9 cellular contexts compared by ENCODE assay signal in the genomic region with DNA sequence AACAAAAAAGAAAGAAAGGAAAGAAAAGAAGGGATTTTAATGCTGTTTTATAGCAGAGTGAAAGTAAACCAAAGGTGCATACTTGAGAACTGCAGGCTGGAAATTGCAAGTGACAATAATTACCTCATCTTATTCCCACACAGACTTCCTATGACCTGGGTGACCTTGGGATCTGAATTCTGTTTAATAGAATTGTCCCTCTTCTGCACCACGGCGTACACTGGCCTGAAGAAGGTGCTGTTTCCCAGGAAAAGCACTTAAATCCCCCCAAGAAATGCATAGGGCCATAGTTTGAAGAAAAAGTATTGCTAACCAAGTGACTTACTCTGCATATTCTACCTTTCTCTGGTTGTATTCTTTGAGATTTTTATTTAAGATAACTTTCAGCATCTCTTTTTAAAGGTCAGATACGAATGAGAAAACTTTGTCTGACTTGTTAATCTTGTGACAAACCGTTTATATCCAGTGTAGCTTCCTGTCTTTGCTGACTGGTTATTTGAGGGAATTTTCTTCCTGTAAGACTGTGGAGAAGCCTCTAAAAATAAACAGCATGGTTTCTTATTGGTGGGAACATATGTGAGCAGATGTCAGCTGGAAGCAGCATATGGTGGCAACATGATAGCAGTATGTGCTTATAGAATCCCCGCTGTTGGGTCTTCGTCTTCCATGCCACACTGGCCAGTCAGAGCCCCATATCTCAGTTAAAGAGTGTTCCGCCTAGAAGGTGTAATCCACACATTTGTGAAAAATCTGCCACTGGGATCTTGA. TPM values are rescaled to one million over a fixed set of nuclear protein-coding genes. Genes with fewer than 3 reads are reported as not detected.
DNase-seq lines count a peak whose midpoint lies in the region; ATAC-seq and TF ChIP-seq lines count a peak whose summit lies in the region.
"Had no signal": no experiment of that assay in that cellular context is flagged by ENCODE, and none has a peak within 500 bp of the region (broad histone marks: within the 10 kb centered on the region; RNA-seq: fewer than 3 reads in every experiment).

No MANE protein-coding gene starts in this region.

- no peaks in the 10 kb centered on the region for H3K9me3 ChIP-seq in HCT116 (ENCODE audit: control insufficient read depth in 1 of 2, insufficient read depth in 1 of 2, low read depth in 1 of 2, low read length in 2 of 2)
- H3K9me3 ChIP-seq in RWPE2 (ENCODE audit: severe bottlenecking): no peaks in the 10 kb centered on the region

- peak; percentile 75 for ATAC-seq in HCT116
- no peak for ATAC-seq in RWPE2 (ENCODE audit: low read depth)
- no peak for ATAC-seq in activated CD4-positive, CD25-positive, alpha-beta regulatory T cell treated with anti-CD3 and anti-CD28 coated beads, Interleukin-2, amount 50 U/mL, for 24 hours

- H3K79me2 ChIP-seq in HCT116 (ENCODE audit: insufficient read depth, low read length): no peaks in the 10 kb centered on the region

- no peaks in the 10 kb centered on the region for H4K20me1 ChIP-seq in HCT116 (ENCODE audit: insufficient read depth)

- no peak for TF ChIP-seq POLR2A in HCT116 (IDR thresholded peaks at IDR 0.05; ENCODE audit: borderline replicate concordance, extremely low read depth, insufficient read depth, insufficient read length)

- H3K36me3 ChIP-seq in HCT116 (ENCODE audit: control insufficient read depth in 1 of 2, insufficient read depth in 2 of 2, low read length in 2 of 2) (no peaks in the 10 kb centered on the region), RWPE2 (ENCODE audit: low read depth) (no peaks in the 10 kb centered on the region)

- no peak overlapping the region for H3K4me3 Mint-ChIP-seq in activated CD4-positive, alpha-beta memory T cell treated with anti-CD3 and anti-CD28 coated beads for 36 hours
- H3K4me3 Mint-ChIP-seq in activated naive CD4-positive, alpha-beta T cell treated with anti-CD3 and anti-CD28 coated beads for 36 hours: no peak overlapping the region

- H3K4me1 ChIP-seq in HCT116 (ENCODE audit: control insufficient read depth in 1 of 2, insufficient read depth in 2 of 2, low read length in 2 of 2): no peaks in the 10 kb centered on the region; a peak in 1 of 4 replicates
- no peaks in the 10 kb centered on the region for H3K4me1 ChIP-seq in RWPE2 (ENCODE audit: insufficient read depth, poor library complexity, severe bottlenecking)

- no peaks in the 10 kb centered on the region for H3K9me3 Mint-ChIP-seq in activated CD4-positive, alpha-beta memory T cell treated with anti-CD3 and anti-CD28 coated beads for 36 hours
- no peaks in the 10 kb centered on the region for H3K9me3 Mint-ChIP-seq in activated naive CD4-positive, alpha-beta T cell treated with anti-CD3 and anti-CD28 coated beads for 36 hours

- H3K27me3 ChIP-seq in HCT116 (ENCODE audit: insufficient read depth, low read length) (no peaks in the 10 kb centered on the region), RWPE2 (ENCODE audit: insufficient read depth, poor library complexity, severe bottlenecking) (no peaks in the 10 kb centered on the region)

- H3K27ac ChIP-seq in HCT116 (ENCODE audit: low read depth, low read length) (no peak overlapping the region), RWPE2 (ENCODE audit: poor library complexity, severe bottlenecking) (no peak overlapping the region)

- no peaks in the 10 kb centered on the region for H3K36me3 Mint-ChIP-seq in activated CD4-positive, alpha-beta memory T cell treated with anti-CD3 and anti-CD28 coated beads for 36 hours
- H3K36me3 Mint-ChIP-seq in activated naive CD4-positive, alpha-beta T cell treated with anti-CD3 and anti-CD28 coated beads for 36 hours (ENCODE audit: low read depth): no peaks in the 10 kb centered on the region

- no TSS peak for BruUV-seq in HCT116 (replicated peaks; lab: Mats Ljungman, UMichigan)

- no peak overlapping the region for H3K4me2 ChIP-seq in HCT116 (ENCODE audit: low read length)

- H3K4me3 ChIP-seq in HCT116 (replicated peaks in 1 of 2; ENCODE audit: low read depth in 1 of 2, low read length in 2 of 2) (no peak overlapping the region), RWPE2 (ENCODE audit: severe bottlenecking) (no peak overlapping the region)

- RAD21 ChIA-PET in HCT116 (lab: Charles Lee; ENCODE audit: low non-redundant PET in 1 of 2, low total read pairs in 2 of 2, uncharacterized antibody in 2 of 2, unreplicated experiment in 2 of 2): no interaction called here

- CTCF ChIA-PET in HCT116 (lab: Charles Lee): interaction anchor here (1.5 kb wide), 1 partner anchor 705 kb away, joined by 5 read pairs; no protein-coding TSS in a partner anchor
- CTCF ChIA-PET in activated CD4-positive, alpha-beta memory T cell treated with anti-CD3 and anti-CD28 coated beads for 36 hours (lab: Charles Lee): no interaction called here
- CTCF ChIA-PET in activated naive CD4-positive, alpha-beta T cell treated with anti-CD3 and anti-CD28 coated beads for 36 hours (lab: Charles Lee): no interaction called here

- no peaks in the 10 kb centered on the region for H3K4me1 Mint-ChIP-seq in activated CD4-positive, alpha-beta memory T cell treated with anti-CD3 and anti-CD28 coated beads for 36 hours (ENCODE audit: low read depth)
- H3K4me1 Mint-ChIP-seq in activated naive CD4-positive, alpha-beta T cell treated with anti-CD3 and anti-CD28 coated beads for 36 hours (ENCODE audit: low read depth): no peaks in the 10 kb centered on the region

- POLR2A ChIA-PET in HCT116 (lab: Charles Lee): no interaction called here
- POLR2A ChIA-PET in activated CD4-positive, alpha-beta memory T cell treated with anti-CD3 and anti-CD28 coated beads for 36 hours (lab: Charles Lee): no interaction called here

- intact Hi-C loops in HCT116 (cut with micrococcal nuclease): loop anchor here (1.0 to 10.0 kb wide), 4 partner anchors 159 to 706 kb away; no protein-coding TSS in a partner anchor
- intact Hi-C loops in activated CD4-positive, alpha-beta memory T cell treated with anti-CD3 and anti-CD28 coated beads for 36 hours (cut with micrococcal nuclease): loop anchor here (1.0 kb wide), 1 partner anchor 16 kb away; no protein-coding TSS in a partner anchor
- intact Hi-C loops in activated naive CD4-positive, alpha-beta T cell treated with anti-CD3 and anti-CD28 coated beads for 36 hours (cut with micrococcal nuclease): no loop called here

- no peak overlapping the region for H3K27ac Mint-ChIP-seq in activated CD4-positive, alpha-beta memory T cell treated with anti-CD3 and anti-CD28 coated beads for 36 hours
- H3K27ac Mint-ChIP-seq in activated naive CD4-positive, alpha-beta T cell treated with anti-CD3 and anti-CD28 coated beads for 36 hours: no peak overlapping the region

- no peaks in the 10 kb centered on the region for H3K9me2 ChIP-seq in HCT116 (ENCODE audit: insufficient read depth)

- peak; percentile 82 for TF ChIP-seq RAD21 in HCT116 (IDR thresholded peaks at IDR 0.05; ENCODE audit: low read depth)

- TF ChIP-seq CTCF in AG09319 (IDR thresholded peaks at IDR 0.05; ENCODE audit: low read depth, low read length) (peak; percentile 63), HCT116 (IDR thresholded peaks at IDR 0.05 in 2 of 3, conservative IDR thresholded peaks at IDR 0.05 in 1 of 3; ENCODE audit: borderline replicate concordance in 1 of 3, insufficient read depth in 1 of 3, low read depth in 2 of 3, low read length in 2 of 3) (peak; percentile 47 to 72 (median 53); a peak in 5 of 6 replicates), RWPE2 (IDR thresholded peaks at IDR 0.05; ENCODE audit: poor library complexity, severe bottlenecking) (peak; percentile 40)

- H3K27me3 Mint-ChIP-seq in activated CD4-positive, alpha-beta memory T cell treated with anti-CD3 and anti-CD28 coated beads for 36 hours: peaks cover 13% of the 10 kb centered on the region
- peaks cover 20% of the 10 kb centered on the region for H3K27me3 Mint-ChIP-seq in activated naive CD4-positive, alpha-beta T cell treated with anti-CD3 and anti-CD28 coated beads for 36 hours (ENCODE audit: low read depth)

- no peak overlapping the region for H3K9ac ChIP-seq in HCT116 (ENCODE audit: low read length)

- no peak overlapping the region for H2AFZ ChIP-seq in HCT116 (ENCODE audit: low read depth, low read length, poor library complexity, severe bottlenecking)

- DNase-seq in AG09319 (ENCODE audit: extremely low read depth, low read depth): no peak
- peak; percentile 31 for DNase-seq in HCT116 (ENCODE audit: low read depth, low spot score)
- no peak for DNase-seq in RWPE2 (ENCODE audit: low spot score)
- peak; percentile 41 for DNase-seq in iPS-NIHi7 (ENCODE audit: extremely low spot score)
- no peak for DNase-seq in activated CD4-positive, alpha-beta memory T cell treated with anti-CD3 and anti-CD28 coated beads for 36 hours
- no peak for DNase-seq in activated naive CD4-positive, alpha-beta T cell treated with anti-CD3 and anti-CD28 coated beads for 36 hours
- DNase-seq in T-helper 1 cell: no peak
- DNase-seq: cortex of kidney had no signal

TF ChIP-seq in HCT116, 20 proteins besides CTCF, POLR2A, EP300 and RAD21 (continues in another document):
- TF ChIP-seq YY1 (IDR thresholded peaks at IDR 0.05; ENCODE audit: extremely low read depth, insufficient replicate concordance, low read depth, low read length) (no peak), ZNF274 (IDR thresholded peaks at IDR 0.05; ENCODE audit: low read depth, low read length) (no peak), SP1 (IDR thresholded peaks at IDR 0.05; ENCODE audit: low read depth) (no peak), ZFX (IDR thresholded peaks at IDR 0.05) (no peak), EZH2phosphoT487 (IDR thresholded peaks at IDR 0.05; ENCODE audit: borderline replicate concordance) (no peak), POLR2AphosphoS5 (IDR thresholded peaks at IDR 0.05; ENCODE audit: low read depth, low read length) (no peak), EZH2 (IDR thresholded peaks at IDR 0.05) (no peak), EGR1 (IDR thresholded peaks at IDR 0.05; ENCODE audit: low read depth) (no peak), ELF1 (IDR thresholded peaks at IDR 0.05; ENCODE audit: borderline replicate concordance, low read depth) (no peak)

RNA-seq across cellular contexts. Expression of a gene that starts 16.3 kb away (rescaled TPM):
- 0.34 TPM for total RNA-seq in HCT116 (2021; ENCODE audit: unreplicated experiment)
- polyA plus RNA-seq in HCT116 (2012): 0.07 and 0.14 TPM in 2 replicates
- not detected for total RNA-seq in activated CD4-positive, alpha-beta memory T cell treated with anti-CD3 and anti-CD28 coated beads for 36 hours
- total RNA-seq in activated naive CD4-positive, alpha-beta T cell treated with anti-CD3 and anti-CD28 coated beads for 36 hours: under 1 TPM in 1 of 2 experiments, not detected in 1; 0.14 TPM

Comparison
In these comparisons a context has a peak if more than half of its experiments do, and no peak if none do; other contexts are left out.
1. DNase-seq: peak in HCT116 (single experiment) and iPS-NIHi7 (single experiment); none in AG09319 (single experiment), RWPE2 (single experiment), activated CD4-positive, alpha-beta memory T cell treated with anti-CD3 and anti-CD28 coated beads for 36 hours (single experiment), activated naive CD4-positive, alpha-beta T cell treated with anti-CD3 and anti-CD28 coated beads for 36 hours (single experiment) and T-helper 1 cell (0 of 5).
2. Peak in every context shown above with its lines, with median percentiles within 50 percentile points of each other: CTCF ChIP-seq.